13 cellular contexts compared by ENCODE assay signal in genomic region chr10:113539789-113540188, GRCh38. TPM values are rescaled to one million over a fixed set of nuclear protein-coding genes. Genes with fewer than 3 reads are reported as not detected.
DNase-seq lines count a peak whose midpoint lies in the region; ATAC-seq and TF ChIP-seq lines count a peak whose summit lies in the region.
"Had no signal": no experiment of that assay in that cellular context is flagged by ENCODE, and none has a peak within 500 bp of the region (broad histone marks: within the 10 kb centered on the region; RNA-seq: fewer than 3 reads in every experiment).

No MANE protein-coding gene starts in this region.

- H3K79me2 ChIP-seq in osteoblast (ENCODE audit: insufficient read depth, low read length), result no peaks in the 10 kb centered on the region

- H3K27me3 Mint-ChIP-seq in endodermal cell (ENCODE audit: insufficient read depth) (no peaks in the 10 kb centered on the region), T-helper 17 cell (peaks cover 45% of the 10 kb centered on the region)

- H3K27ac Mint-ChIP-seq in endodermal cell (peak overlapping the region; percentile 84), T-helper 17 cell (no peak overlapping the region)
- H3K27ac Mint-ChIP-seq: T-cell had no signal

- no peak overlapping the region for H3K9ac ChIP-seq in endodermal cell (ENCODE audit: extremely low read depth, low read length, poor library complexity, severe bottlenecking)

- H3K27ac ChIP-seq in endodermal cell (ENCODE audit: low read depth, low read length) (no peak overlapping the region), osteoblast (ENCODE audit: low read depth, low read length) (no peak overlapping the region)
- H3K27ac ChIP-seq: heart right ventricle, spleen had no signal

- H3K4me1 ChIP-seq in endodermal cell (ENCODE audit: control insufficient read depth, insufficient read depth, low read length) (peaks cover 5% of the 10 kb centered on the region), osteoblast (ENCODE audit: insufficient read depth, low read length) (peaks cover 5% of the 10 kb centered on the region)
- H3K4me1 ChIP-seq: spleen had no signal

- no peaks in the 10 kb centered on the region for H3K9me3 Mint-ChIP-seq in endodermal cell
- H3K9me3 Mint-ChIP-seq: activated T-cell treated with anti-CD3 and anti-CD28 coated beads, Interleukin-2, amount 50 U/mL, for 4 hours; T-cell had no signal

- TF ChIP-seq CTCF in endodermal cell (conservative IDR thresholded peaks at IDR 0.05) (no peak), osteoblast (IDR thresholded peaks at IDR 0.05; ENCODE audit: extremely low read depth, low read depth, low read length) (no peak)

- H2AFZ ChIP-seq in osteoblast (ENCODE audit: low read length), result no peak overlapping the region

- H3K36me3 Mint-ChIP-seq in endodermal cell (ENCODE audit: low read depth), result no peaks in the 10 kb centered on the region
- no peaks in the 10 kb centered on the region for H3K36me3 Mint-ChIP-seq in T-helper 17 cell (ENCODE audit: low read depth)
- H3K36me3 Mint-ChIP-seq: T-cell had no signal

- peak; percentile 90 for DNase-seq in GM03348 (ENCODE audit: low spot score)
- DNase-seq in NCI-H146 treated with DMSO at 0.1 percent for 48 hours (lab: John Stamatoyannopoulos, UW; ENCODE audit: unreplicated experiment), result peak; percentile 93
- peak; percentile 59 for DNase-seq in endodermal cell
- peak; percentile 91 for DNase-seq in osteoblast (ENCODE audit: insufficient read length, low spot score, missing footprints)
- DNase-seq in GM19240 (ENCODE audit: insufficient read length, low spot score), result no peak
- no peak for DNase-seq in T-helper 17 cell
- DNase-seq: activated T-cell treated with anti-CD3 and anti-CD28 coated beads, Interleukin-2, amount 50 U/mL, for 4 hours; heart right ventricle; NCI-H69; spleen; T-cell had no signal

- ATAC-seq in HG03139 (IDR thresholded peaks at IDR 0.05; ENCODE audit: unreplicated experiment), result no peak
- no peak for ATAC-seq in T-helper 17 cell
- ATAC-seq in HG03460 (IDR thresholded peaks at IDR 0.05; ENCODE audit: unreplicated experiment), result no peak
- ATAC-seq: activated T-cell treated with anti-CD3 and anti-CD28 coated beads, Interleukin-2, amount 50 U/mL, for 4 hours; T-cell had no signal

- 54 to 75% methylated on average over 6 to 7 of the region's 7 CpGs for WGBS in endodermal cell (ENCODE audit: insufficient coverage in 1 of 2, insufficient read length in 1 of 2), 2 experiments

- H3K27me3 ChIP-seq in endodermal cell (ENCODE audit: control insufficient read depth, insufficient read depth, low read length, poor library complexity, severe bottlenecking), result no peaks in the 10 kb centered on the region
- peaks cover 6% of the 10 kb centered on the region for H3K27me3 ChIP-seq in osteoblast (ENCODE audit: insufficient read depth, low read length)

- H3K9me3 ChIP-seq in endodermal cell (ENCODE audit: control insufficient read depth, low read length) (no peaks in the 10 kb centered on the region), osteoblast (ENCODE audit: low read depth, low read length) (no peaks in the 10 kb centered on the region), T-helper 17 cell (ENCODE audit: control insufficient read depth, low read length, poor library complexity, severe bottlenecking) (no peaks in the 10 kb centered on the region)
- H3K9me3 ChIP-seq: spleen had no signal

- no peak overlapping the region for H3K4me2 ChIP-seq in osteoblast (ENCODE audit: insufficient read depth, low read length)

- no peaks in the 10 kb centered on the region for H3K36me3 ChIP-seq in endodermal cell (ENCODE audit: control insufficient read depth, insufficient read depth, low read length)
- no peaks in the 10 kb centered on the region for H3K36me3 ChIP-seq in osteoblast (ENCODE audit: insufficient read depth, low read length)
- H3K36me3 ChIP-seq: heart right ventricle, spleen had no signal

- H3K4me3 ChIP-seq in endodermal cell (ENCODE audit: low read length) (no peak overlapping the region), osteoblast (ENCODE audit: insufficient read depth, low read length) (no peak overlapping the region)
- H3K4me3 ChIP-seq: heart right ventricle, spleen had no signal

- peaks cover 32% of the 10 kb centered on the region for H3K4me1 Mint-ChIP-seq in endodermal cell
- peaks cover 2% of the 10 kb centered on the region for H3K4me1 Mint-ChIP-seq in T-helper 17 cell
- H3K4me1 Mint-ChIP-seq: T-cell had no signal

- no peaks in the 10 kb centered on the region for H4K20me1 ChIP-seq in osteoblast (ENCODE audit: insufficient read depth, low read length)

- H3K4me3 Mint-ChIP-seq in endodermal cell, result no peak overlapping the region
- H3K4me3 Mint-ChIP-seq in T-helper 17 cell, result no peak overlapping the region
- H3K4me3 Mint-ChIP-seq: activated T-cell treated with anti-CD3 and anti-CD28 coated beads, Interleukin-2, amount 50 U/mL, for 4 hours; T-cell had no signal

RNA-seq across cellular contexts. Expression of gene HABP2, which starts 13.1 kb away (rescaled TPM):
- total RNA-seq in endodermal cell (1 to 10 TPM in 1 of 2 donors, under 1 TPM in 1; 0.71 to 1.6 TPM), osteoblast (not detected in 2 replicates), T-helper 17 cell (not detected)
- 0.46 TPM for polyA plus RNA-seq in endodermal cell (2013, experiment 1 of 2)
- polyA plus RNA-seq in endodermal cell (2013, experiment 2 of 2), result 0.33 TPM
- total RNA-seq: heart right ventricle, spleen had no signal
- polyA plus RNA-seq: spleen had no signal

Comparison
In these comparisons a context has a peak if more than half of its experiments do, and no peak if none do; other contexts are left out.
1. DNase-seq: peak in GM03348 (single experiment), NCI-H146 treated with DMSO at 0.1 percent for 48 hours (single experiment), endodermal cell (single experiment) and osteoblast (single experiment); none in GM19240 (single experiment) and T-helper 17 cell (0 of 3).